Comparison of ENCODE assay signal across 18 cellular contexts in the genomic region with DNA sequence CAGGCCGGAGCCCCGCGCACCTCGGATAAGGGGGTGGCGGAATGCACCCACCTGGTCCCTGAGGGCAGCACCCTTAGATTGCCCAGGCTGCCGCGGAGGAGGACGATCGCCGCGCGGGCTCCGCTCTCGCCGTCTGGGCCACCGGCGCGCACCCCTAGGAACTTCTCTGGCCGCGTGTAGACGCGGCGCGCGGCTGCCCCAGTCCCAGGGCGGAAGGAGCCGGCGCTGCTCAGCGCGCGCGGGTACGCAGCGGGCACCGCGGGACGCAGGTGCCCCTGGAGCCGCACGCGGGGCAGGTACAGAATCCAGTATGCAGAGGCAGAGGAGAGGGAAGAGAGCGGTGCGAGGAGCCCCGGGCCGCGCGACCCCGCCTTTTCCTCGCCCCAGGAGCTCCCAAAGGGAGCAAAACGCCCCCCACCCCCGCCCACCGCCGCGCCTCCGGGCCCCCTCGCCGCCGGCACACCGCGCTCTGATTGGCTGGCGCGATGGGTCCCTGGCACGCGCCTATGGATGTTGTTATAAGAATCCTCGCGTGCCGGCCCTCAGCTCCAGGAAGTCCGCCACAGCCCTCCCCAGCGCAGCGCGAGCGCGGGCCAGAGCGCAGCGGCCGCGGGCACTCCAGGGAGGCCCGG. TPM values are rescaled to one million over a fixed set of nuclear protein-coding genes. Genes with fewer than 3 reads are reported as not detected.
DNase-seq lines count a peak whose midpoint lies in the region; ATAC-seq and TF ChIP-seq lines count a peak whose summit lies in the region.
"Had no signal": no experiment of that assay in that cellular context is flagged by ENCODE, and none has a peak within 500 bp of the region (broad histone marks: within the 10 kb centered on the region; RNA-seq: fewer than 3 reads in every experiment).

A gene with protein sequence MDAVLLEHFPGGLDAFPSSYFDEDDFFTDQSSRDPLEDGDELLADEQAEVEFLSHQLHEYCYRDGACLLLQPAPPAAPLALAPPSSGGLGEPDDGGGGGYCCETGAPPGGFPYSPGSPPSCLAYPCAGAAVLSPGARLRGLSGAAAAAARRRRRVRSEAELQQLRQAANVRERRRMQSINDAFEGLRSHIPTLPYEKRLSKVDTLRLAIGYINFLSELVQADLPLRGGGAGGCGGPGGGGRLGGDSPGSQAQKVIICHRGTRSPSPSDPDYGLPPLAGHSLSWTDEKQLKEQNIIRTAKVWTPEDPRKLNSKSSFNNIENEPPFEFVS (plus strand): TSS at position 549 of the 632 bp plus-strand sequence. CDS start 219 bp downstream, outside the sequence.

- DNase-seq in COLO668 (lab: John Stamatoyannopoulos, UW; ENCODE audit: unreplicated experiment) = peak; percentile 60
- DNase-seq in ecto neural progenitor cell (ENCODE audit: low spot score) = peak; percentile 58
- peak; percentile 47 for DNase-seq in nephron progenitor cell
- no peak for DNase-seq in HAP-1 (ENCODE audit: low spot score in 2 of 2)
- no peak for DNase-seq in OCI-M2 (lab: John Stamatoyannopoulos, UW; ENCODE audit: unreplicated experiment)
- DNase-seq in SJCRH30 = no peak
- DNase-seq: activated gamma-delta T cell treated with Interleukin-2 at 50 U/mL for 16 hours, brain microvascular endothelial cell, DMS79, Karpas-422, NCI-H2029 treated with DMSO at 0.1 percent for 48 hours, ovary had no signal

- no peak within 1 kb of the TSS for H3K27ac ChIP-seq in HUES48 (ENCODE audit: low read depth, low read length)
- no peak within 1 kb of the TSS for H3K27ac ChIP-seq in SJCRH30
- H3K27ac ChIP-seq: brain microvascular endothelial cell, ovary had no signal

- H3K4me3 ChIP-seq in HUES48 (ENCODE audit: low read depth, low read length) (peak within 1 kb of the TSS; percentile 44), HAP-1 (no peak within 1 kb of the TSS), SJCRH30 (no peak within 1 kb of the TSS)
- H3K4me3 ChIP-seq: ovary had no signal

- no peak for TF ChIP-seq CTCF in nephron progenitor cell (IDR thresholded peaks at IDR 0.05)

- peaks cover 9% of the 10 kb centered on the region for H3K4me1 Mint-ChIP-seq in nephron progenitor cell

- H3K36me3 Mint-ChIP-seq in nephron progenitor cell (ENCODE audit: low read depth) = no peaks in the 10 kb centered on the region

- H3K9me3 Mint-ChIP-seq in nephron progenitor cell = no peaks in the 10 kb centered on the region

- H3K9me3 ChIP-seq in HUES48 (ENCODE audit: control insufficient read depth, insufficient read depth, low read length) (no peaks in the 10 kb centered on the region), HAP-1 (no peaks in the 10 kb centered on the region), SJCRH30 (replicated peaks) (peaks cover 5% of the 10 kb centered on the region)
- H3K9me3 ChIP-seq: ovary had no signal

- H3K36me3 ChIP-seq in HUES48 (ENCODE audit: control insufficient read depth, insufficient read depth, low read length) (no peaks in the 10 kb centered on the region), HAP-1 (replicated peaks) (no peaks in the 10 kb centered on the region), SJCRH30 (no peaks in the 10 kb centered on the region)
- H3K36me3 ChIP-seq: brain microvascular endothelial cell, ovary had no signal

- H3K27me3 ChIP-seq in HUES48 (ENCODE audit: control insufficient read depth, insufficient read depth, low read length) (peaks cover 99% of the 10 kb centered on the region), HAP-1 (ENCODE audit: low read depth) (peaks cover 19% of the 10 kb centered on the region), SJCRH30 (no peaks in the 10 kb centered on the region)
- H3K27me3 ChIP-seq: ovary had no signal

- peak within 1 kb of the TSS; percentile 75 for H3K4me3 Mint-ChIP-seq in nephron progenitor cell
- H3K4me3 Mint-ChIP-seq: B cell had no signal

- H3K4me1 ChIP-seq in HUES48 (ENCODE audit: control insufficient read depth, insufficient read depth, low read length) (peaks cover 30% of the 10 kb centered on the region), HAP-1 (no peaks in the 10 kb centered on the region), SJCRH30 (peaks cover 3% of the 10 kb centered on the region)

- H3K27ac Mint-ChIP-seq in nephron progenitor cell = no peak within 1 kb of the TSS
- H3K27ac Mint-ChIP-seq: B cell had no signal

- no peak for ATAC-seq in HG03039 (IDR thresholded peaks at IDR 0.05; ENCODE audit: unreplicated experiment)

- in situ Hi-C loops in HAP-1 (cut with MboI; ENCODE audit: low sequenced_read_pairs) = no loop called here

- H3K9ac ChIP-seq in HUES48 (ENCODE audit: low read depth, low read length) = no peak within 1 kb of the TSS

- peaks cover 98% of the 10 kb centered on the region for H3K27me3 Mint-ChIP-seq in nephron progenitor cell (ENCODE audit: low read depth, poor library complexity)

RNA-seq across cellular contexts. Expression of the gene that starts here (rescaled TPM):
- not detected in 2 replicates for total RNA-seq in SJCRH30 (2014; rRNA removed; shearing (Covaris generic))
- total RNA-seq: activated CD8-positive, alpha-beta memory T cell treated with anti-CD3 and anti-CD28 coated beads for 36 hours; B cell; ovary; SK-MEL-5; temporal lobe had no signal

Comparison
In these comparisons a context has a peak if more than half of its experiments do, and no peak if none do; other contexts are left out.
1. DNase-seq: peak in COLO668 (single experiment), ecto neural progenitor cell (single experiment) and nephron progenitor cell (single experiment); none in HAP-1 (0 of 2), OCI-M2 (single experiment) and SJCRH30 (0 of 2).